ENCODE assay signal across 7 cellular contexts in the genomic region with DNA sequence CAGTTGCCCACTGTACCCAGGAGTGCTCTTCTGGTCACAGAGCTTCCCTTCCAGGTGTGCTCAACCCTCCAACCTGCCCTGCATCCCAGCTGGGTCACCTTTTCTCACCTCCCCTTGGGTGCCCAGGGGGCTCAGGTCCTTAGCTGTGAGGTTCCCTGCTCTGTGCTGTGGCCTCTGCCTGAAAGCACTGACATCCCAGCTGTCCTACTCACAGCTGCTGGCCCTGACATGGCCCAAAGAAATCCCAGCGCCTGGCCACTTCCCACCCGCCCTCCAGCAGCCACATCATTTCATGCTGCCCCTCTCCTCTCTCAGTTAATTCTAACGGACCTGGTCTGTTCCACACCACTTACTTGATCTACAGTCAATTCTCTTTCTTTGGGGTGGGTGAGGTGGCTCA.
"Had no signal": no experiment of that assay in that cellular context is flagged by ENCODE, and none has a peak within 500 bp of the region (broad histone marks: within the 10 kb centered on the region; RNA-seq: fewer than 3 reads in every experiment).

No MANE protein-coding gene starts in this region.

- H3K4me3 ChIP-seq: K562 had no signal

- DNase-seq: IMR-90, KBM-7, KG1 had no signal

- ATAC-seq: HepG2, K562 had no signal

- H3K27ac ChIP-seq: HL-60 had no signal

- H3K4me3 Mint-ChIP-seq: IgD-negative memory B cell had no signal
